ENCODE assay signal across 1 cellular context in the genomic region with DNA sequence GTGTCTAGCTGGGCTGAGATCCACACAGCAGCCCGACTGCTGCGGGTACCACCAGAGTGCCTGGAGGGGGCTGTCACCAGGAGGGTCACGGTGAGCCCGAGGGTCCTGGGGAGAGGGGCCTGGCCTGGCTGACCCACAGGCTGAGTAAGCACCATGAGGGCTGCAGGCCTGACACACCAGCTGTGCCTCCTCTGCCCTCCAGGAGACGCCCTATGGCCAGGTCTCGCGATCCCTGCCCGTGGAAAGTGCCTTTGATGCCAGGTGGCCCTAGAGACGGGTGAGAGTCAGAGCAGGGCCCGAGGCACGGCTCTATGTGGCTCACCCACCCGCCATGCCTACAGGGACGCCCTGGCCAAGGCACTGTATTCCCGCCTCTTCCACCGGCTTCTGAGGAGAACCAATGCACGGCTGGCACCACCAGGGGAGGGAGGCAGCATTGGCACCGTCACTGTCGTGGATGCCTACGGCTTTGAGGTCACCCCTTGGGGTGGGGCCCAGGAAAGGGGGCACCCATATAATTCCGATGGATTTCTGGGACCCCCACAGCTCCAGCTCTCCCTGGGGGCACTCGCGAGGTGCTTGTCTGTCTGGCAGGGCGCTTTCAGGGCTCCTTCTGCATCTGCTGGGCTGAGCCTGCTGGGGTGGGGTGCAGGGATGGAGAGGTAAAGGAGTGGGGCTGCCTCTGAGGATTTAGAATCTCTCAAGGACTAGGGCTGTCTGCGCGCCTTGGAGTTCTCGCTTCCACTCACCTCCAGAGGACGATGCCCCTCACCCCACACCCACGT.
TF ChIP-seq lines count a peak whose summit lies in the region.

No MANE protein-coding gene starts in this region.

TF ChIP-seq in SK-N-SH, 30 proteins besides CTCF, POLR2A, EP300 and RAD21 (continued from another document):
- TF ChIP-seq, protein P1, sequence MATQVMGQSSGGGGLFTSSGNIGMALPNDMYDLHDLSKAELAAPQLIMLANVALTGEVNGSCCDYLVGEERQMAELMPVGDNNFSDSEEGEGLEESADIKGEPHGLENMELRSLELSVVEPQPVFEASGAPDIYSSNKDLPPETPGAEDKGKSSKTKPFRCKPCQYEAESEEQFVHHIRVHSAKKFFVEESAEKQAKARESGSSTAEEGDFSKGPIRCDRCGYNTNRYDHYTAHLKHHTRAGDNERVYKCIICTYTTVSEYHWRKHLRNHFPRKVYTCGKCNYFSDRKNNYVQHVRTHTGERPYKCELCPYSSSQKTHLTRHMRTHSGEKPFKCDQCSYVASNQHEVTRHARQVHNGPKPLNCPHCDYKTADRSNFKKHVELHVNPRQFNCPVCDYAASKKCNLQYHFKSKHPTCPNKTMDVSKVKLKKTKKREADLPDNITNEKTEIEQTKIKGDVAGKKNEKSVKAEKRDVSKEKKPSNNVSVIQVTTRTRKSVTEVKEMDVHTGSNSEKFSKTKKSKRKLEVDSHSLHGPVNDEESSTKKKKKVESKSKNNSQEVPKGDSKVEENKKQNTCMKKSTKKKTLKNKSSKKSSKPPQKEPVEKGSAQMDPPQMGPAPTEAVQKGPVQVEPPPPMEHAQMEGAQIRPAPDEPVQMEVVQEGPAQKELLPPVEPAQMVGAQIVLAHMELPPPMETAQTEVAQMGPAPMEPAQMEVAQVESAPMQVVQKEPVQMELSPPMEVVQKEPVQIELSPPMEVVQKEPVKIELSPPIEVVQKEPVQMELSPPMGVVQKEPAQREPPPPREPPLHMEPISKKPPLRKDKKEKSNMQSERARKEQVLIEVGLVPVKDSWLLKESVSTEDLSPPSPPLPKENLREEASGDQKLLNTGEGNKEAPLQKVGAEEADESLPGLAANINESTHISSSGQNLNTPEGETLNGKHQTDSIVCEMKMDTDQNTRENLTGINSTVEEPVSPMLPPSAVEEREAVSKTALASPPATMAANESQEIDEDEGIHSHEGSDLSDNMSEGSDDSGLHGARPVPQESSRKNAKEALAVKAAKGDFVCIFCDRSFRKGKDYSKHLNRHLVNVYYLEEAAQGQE (IDR thresholded peaks at IDR 0.05; ENCODE audit: low read depth, low read length): no peak
- TF ChIP-seq, protein P2, sequence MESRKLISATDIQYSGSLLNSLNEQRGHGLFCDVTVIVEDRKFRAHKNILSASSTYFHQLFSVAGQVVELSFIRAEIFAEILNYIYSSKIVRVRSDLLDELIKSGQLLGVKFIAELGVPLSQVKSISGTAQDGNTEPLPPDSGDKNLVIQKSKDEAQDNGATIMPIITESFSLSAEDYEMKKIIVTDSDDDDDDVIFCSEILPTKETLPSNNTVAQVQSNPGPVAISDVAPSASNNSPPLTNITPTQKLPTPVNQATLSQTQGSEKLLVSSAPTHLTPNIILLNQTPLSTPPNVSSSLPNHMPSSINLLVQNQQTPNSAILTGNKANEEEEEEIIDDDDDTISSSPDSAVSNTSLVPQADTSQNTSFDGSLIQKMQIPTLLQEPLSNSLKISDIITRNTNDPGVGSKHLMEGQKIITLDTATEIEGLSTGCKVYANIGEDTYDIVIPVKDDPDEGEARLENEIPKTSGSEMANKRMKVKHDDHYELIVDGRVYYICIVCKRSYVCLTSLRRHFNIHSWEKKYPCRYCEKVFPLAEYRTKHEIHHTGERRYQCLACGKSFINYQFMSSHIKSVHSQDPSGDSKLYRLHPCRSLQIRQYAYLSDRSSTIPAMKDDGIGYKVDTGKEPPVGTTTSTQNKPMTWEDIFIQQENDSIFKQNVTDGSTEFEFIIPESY (IDR thresholded peaks at IDR 0.05; ENCODE audit: borderline replicate concordance, low read depth): no peak
- TF ChIP-seq, protein P3, sequence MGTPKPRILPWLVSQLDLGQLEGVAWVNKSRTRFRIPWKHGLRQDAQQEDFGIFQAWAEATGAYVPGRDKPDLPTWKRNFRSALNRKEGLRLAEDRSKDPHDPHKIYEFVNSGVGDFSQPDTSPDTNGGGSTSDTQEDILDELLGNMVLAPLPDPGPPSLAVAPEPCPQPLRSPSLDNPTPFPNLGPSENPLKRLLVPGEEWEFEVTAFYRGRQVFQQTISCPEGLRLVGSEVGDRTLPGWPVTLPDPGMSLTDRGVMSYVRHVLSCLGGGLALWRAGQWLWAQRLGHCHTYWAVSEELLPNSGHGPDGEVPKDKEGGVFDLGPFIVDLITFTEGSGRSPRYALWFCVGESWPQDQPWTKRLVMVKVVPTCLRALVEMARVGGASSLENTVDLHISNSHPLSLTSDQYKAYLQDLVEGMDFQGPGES (IDR thresholded peaks at IDR 0.05; ENCODE audit: low read depth, low read length): no peak
- no peak for TF ChIP-seq SMC3 (IDR thresholded peaks at IDR 0.05; ENCODE audit: low read depth, low read length)
- no peak for TF ChIP-seq NRF1 (IDR thresholded peaks at IDR 0.05; ENCODE audit: low read depth, low read length)
- TF ChIP-seq, protein P4, sequence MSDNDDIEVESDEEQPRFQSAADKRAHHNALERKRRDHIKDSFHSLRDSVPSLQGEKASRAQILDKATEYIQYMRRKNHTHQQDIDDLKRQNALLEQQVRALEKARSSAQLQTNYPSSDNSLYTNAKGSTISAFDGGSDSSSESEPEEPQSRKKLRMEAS (IDR thresholded peaks at IDR 0.05; ENCODE audit: low read depth): no peak
- TF ChIP-seq MXI1 (IDR thresholded peaks at IDR 0.05; ENCODE audit: low read depth, low read length): no peak
- TF ChIP-seq FOXM1 (IDR thresholded peaks at IDR 0.05; ENCODE audit: low read depth): no peak
- TF ChIP-seq CHD2 (IDR thresholded peaks at IDR 0.05; ENCODE audit: low read length, partially characterized antibody): no peak
- no peak for TF ChIP-seq RFX5 (IDR thresholded peaks at IDR 0.05; ENCODE audit: low read length)
- TF ChIP-seq FOSL2 (IDR thresholded peaks at IDR 0.05; ENCODE audit: borderline replicate concordance, low read depth): no peak
- TF ChIP-seq EZH2phosphoT487 (IDR thresholded peaks at IDR 0.05; ENCODE audit: borderline replicate concordance, low read depth): no peak
- no peak for TF ChIP-seq RCOR1 (IDR thresholded peaks at IDR 0.05; ENCODE audit: low read length)
- no peak for TF ChIP-seq JUND (IDR thresholded peaks at IDR 0.05)
- TF ChIP-seq ELF1 (IDR thresholded peaks at IDR 0.05): no peak
